In genomic region chr2:25041307-25041927, GRCh38 we compare ENCODE assay signal across 8 cellular contexts. TPM values are rescaled to one million over a fixed set of nuclear protein-coding genes. Genes with fewer than 3 reads are reported as not detected.
DNase-seq lines count a peak whose midpoint lies in the region; ATAC-seq and TF ChIP-seq lines count a peak whose summit lies in the region.

No MANE protein-coding gene starts in this region.

- H3K4me1 ChIP-seq in esophagus (ENCODE audit: control insufficient read depth in 2 of 2, insufficient read depth in 2 of 2, low read length in 1 of 2) = peaks cover 0 to 9% of the 10 kb centered on the region in 2 donors
- H3K4me1 ChIP-seq in mucosa of descending colon (ENCODE audit: low read depth) = peaks cover 14% of the 10 kb centered on the region
- peaks cover 9% of the 10 kb centered on the region for H3K4me1 ChIP-seq in thymus (ENCODE audit: control insufficient read depth, insufficient read depth, low read length)

- POLR2A ChIA-PET in HEK293T (lab: Yijun Ruan, JAX) = interaction anchor here (0.7 kb wide), 1 partner anchor 9 kb away, joined by 3 read pairs; no protein-coding TSS in a partner anchor

- TF ChIP-seq CTCF in mucosa of descending colon (IDR thresholded peaks at IDR 0.05) = no peak

- intact Hi-C loops in mucosa of descending colon (cut with DNase I, micrococcal nuclease) = no loop called here

- DNase-seq in DMS153 (lab: John Stamatoyannopoulos, UW) (peak; percentile 86), HEK293T (ENCODE audit: extremely low spot score) (peak; percentile 67), NCI-H2029 treated with DMSO at 0.1 percent for 48 hours (lab: John Stamatoyannopoulos, UW) (peak; percentile 65), mucosa of descending colon (peak; percentile 75 to 76 (median 75))
- DNase-seq in activated CD4-positive, alpha-beta T cell treated with anti-CD3 and anti-CD28 coated beads for 48 hours = peak; percentile 42

- H3K36me3 ChIP-seq in esophagus (ENCODE audit: control insufficient read depth in 2 of 2, insufficient read depth in 2 of 2, low read length in 1 of 2) = no peaks in the 10 kb centered on the region
- no peaks in the 10 kb centered on the region for H3K36me3 ChIP-seq in mucosa of descending colon (ENCODE audit: low read depth)
- H3K36me3 ChIP-seq in thymus (ENCODE audit: control insufficient read depth, insufficient read depth) = no peaks in the 10 kb centered on the region

- H3K27me3 ChIP-seq in esophagus (ENCODE audit: control insufficient read depth in 1 of 2, insufficient read depth in 2 of 2, low read length in 2 of 2) (no peaks in the 10 kb centered on the region), thymus (ENCODE audit: control insufficient read depth, insufficient read depth) (peaks cover 25% of the 10 kb centered on the region)

- H3K9me3 ChIP-seq in esophagus (ENCODE audit: control insufficient read depth in 2 of 2, insufficient read depth in 1 of 2, low read depth in 1 of 2, low read length in 1 of 2) = no peaks in the 10 kb centered on the region
- H3K9me3 ChIP-seq in mucosa of descending colon = no peaks in the 10 kb centered on the region
- H3K9me3 ChIP-seq in thymus (ENCODE audit: control insufficient read depth) = no peaks in the 10 kb centered on the region

- 1 to 2% methylated on average over 28 of the region's 28 CpGs for WGBS in esophagus, 2 donors
- WGBS in thymus = 2% methylated on average over 28 of the region's 28 CpGs

- H3K4me3 ChIP-seq in esophagus (ENCODE audit: low read depth in 1 of 2, low read length in 2 of 2) (peak overlapping the region; percentile 39 to 57), mucosa of descending colon (no peak overlapping the region), thymus (ENCODE audit: low read length) (peak overlapping the region; percentile 67)

- ATAC-seq in mucosa of descending colon = peak; percentile 66
- ATAC-seq in HG03469 (IDR thresholded peaks at IDR 0.05; ENCODE audit: unreplicated experiment) = no peak

- CTCF ChIA-PET in HEK293T (lab: Yijun Ruan, JAX) = interaction anchor here (0.6 to 1.4 kb wide), 5 partner anchors 9 to 1500 kb away, joined by 4 to 6 read pairs (median 4); no protein-coding TSS in a partner anchor

- peak overlapping the region in 1 of 2 donors; percentile 79 for H3K27ac ChIP-seq in esophagus (ENCODE audit: low read depth in 2 of 2, low read length in 1 of 2)
- peak overlapping the region; percentile 25 for H3K27ac ChIP-seq in thymus (ENCODE audit: low read depth)

TF ChIP-seq in HEK293T, 16 proteins besides CTCF, POLR2A, EP300 and RAD21:
- TF ChIP-seq SUZ12 (IDR thresholded peaks at IDR 0.05) = no peak
- no peak for TF ChIP-seq FOXK2 (IDR thresholded peaks at IDR 0.05)
- TF ChIP-seq ZNF384 (IDR thresholded peaks at IDR 0.05) = peak; percentile 70
- no peak for TF ChIP-seq FOXM1 (IDR thresholded peaks at IDR 0.05; ENCODE audit: borderline replicate concordance)
- TF ChIP-seq ARNT (IDR thresholded peaks at IDR 0.05) = no peak
- no peak for TF ChIP-seq FOXA1 (IDR thresholded peaks at IDR 0.05)
- TF ChIP-seq LEF1 (IDR thresholded peaks at IDR 0.05; ENCODE audit: borderline replicate concordance) = no peak
- TF ChIP-seq TARDBP (IDR thresholded peaks at IDR 0.05) = no peak

RNA-seq across cellular contexts. Expression of gene EFR3B, which starts 0.5 kb away (rescaled TPM):
- polyA plus RNA-seq in esophagus = under 1 TPM; 0.11 to 0.12 TPM
- 1 to 10 TPM; 1.0 to 2.8 (median 1.9) TPM for total RNA-seq in mucosa of descending colon
- polyA plus RNA-seq in thymus = 0.18 TPM
